Comparison of ENCODE assay signal across 18 cellular contexts in genomic region chr18:55787674-55788073, GRCh38.
A peak's percentile ranks its signal among the peaks of the same experiment; 100 is the strongest.
DNase-seq lines count a peak whose midpoint lies in the region; ATAC-seq and TF ChIP-seq lines count a peak whose summit lies in the region.
"Had no signal": no experiment of that assay in that cellular context is flagged by ENCODE, and none has a peak within 500 bp of the region (broad histone marks: within the 10 kb centered on the region; RNA-seq: fewer than 3 reads in every experiment).

No MANE protein-coding gene starts in this region.

- ATAC-seq in SK-N-SH treated with all-trans-retinoic acid at 6 μM for 48 hours, result no peak
- ATAC-seq: CD8-positive, alpha-beta T cell; GM12878 had no signal

- H3K27ac Mint-ChIP-seq in mesothelial cell of epicardium, result peak overlapping the region; percentile 33
- H3K27ac Mint-ChIP-seq: B cell; CD8-positive, alpha-beta T cell had no signal

- H3K4me2 ChIP-seq in SK-N-SH, result no peak overlapping the region
- H3K4me2 ChIP-seq: BLaER1 treated with 17β-estradiol and CSF1 and Interleukin-3, amounts not matched to agents 10 nM and 100 nM had no signal

- no peaks in the 10 kb centered on the region for H3K36me3 ChIP-seq in SK-N-SH (replicated peaks in 1 of 2; ENCODE audit: control insufficient read depth in 1 of 2, insufficient read depth in 2 of 2, low read length in 1 of 2)
- H3K36me3 ChIP-seq: BLaER1 treated with 17β-estradiol and CSF1 and Interleukin-3, amounts not matched to agents 10 nM and 100 nM; HAP-1 had no signal

- TF ChIP-seq CTCF in SK-N-SH (IDR thresholded peaks at IDR 0.05) (no peak), mesothelial cell of epicardium (IDR thresholded peaks at IDR 0.05; ENCODE audit: unreplicated experiment) (no peak)

- no peaks in the 10 kb centered on the region for H3K27me3 ChIP-seq in SK-N-SH (ENCODE audit: insufficient read depth)
- H3K27me3 ChIP-seq: BLaER1 treated with 17β-estradiol and CSF1 and Interleukin-3, amounts not matched to agents 10 nM and 100 nM had no signal

- H3K79me2 ChIP-seq in SK-N-SH (ENCODE audit: insufficient read depth), result no peaks in the 10 kb centered on the region

- TF ChIP-seq RAD21 in SK-N-SH (IDR thresholded peaks at IDR 0.05; ENCODE audit: low read length), result no peak

- no peaks in the 10 kb centered on the region for H3K9me3 ChIP-seq in SK-N-SH
- H3K9me3 ChIP-seq: HAP-1 had no signal

- 88% methylated on average over 3 of the region's 3 CpGs for WGBS in SK-N-SH (ENCODE audit: low lambda C conversion rate)

- H3K4me3 Mint-ChIP-seq in mesothelial cell of epicardium, result no peak overlapping the region
- H3K4me3 Mint-ChIP-seq: B cell; CD8-positive, alpha-beta T cell had no signal

- no peak overlapping the region for H3K27ac ChIP-seq in SK-N-SH (ENCODE audit: low read depth in 2 of 2, low read length in 1 of 2)
- H3K27ac ChIP-seq: 22Rv1; BLaER1 treated with 17β-estradiol and CSF1 and Interleukin-3, amounts not matched to agents 10 nM and 100 nM; HL-60 had no signal

- H3K9ac ChIP-seq in SK-N-SH, result no peak overlapping the region
- H3K9ac ChIP-seq: BLaER1 treated with 17β-estradiol and CSF1 and Interleukin-3, amounts not matched to agents 10 nM and 100 nM had no signal

- POLR2A ChIA-PET in SK-N-SH (lab: Yijun Ruan, JAX), result no interaction called here

- H3K9me2 ChIP-seq in SK-N-SH, result no peaks in the 10 kb centered on the region

- TF ChIP-seq EP300 in SK-N-SH (IDR thresholded peaks at IDR 0.05; ENCODE audit: borderline replicate concordance in 1 of 2, low read depth in 1 of 2, low read length in 1 of 2), result no peak

- no peaks in the 10 kb centered on the region for H3K27me3 Mint-ChIP-seq in mesothelial cell of epicardium (ENCODE audit: low read depth)
- H3K27me3 Mint-ChIP-seq: B cell had no signal

- no peak overlapping the region for H2AFZ ChIP-seq in SK-N-SH (ENCODE audit: low read depth)

- no peaks in the 10 kb centered on the region for H4K20me1 ChIP-seq in SK-N-SH (ENCODE audit: insufficient read depth)
- H4K20me1 ChIP-seq: BLaER1 treated with 17β-estradiol and CSF1 and Interleukin-3, amounts not matched to agents 10 nM and 100 nM had no signal

- H3K4me1 ChIP-seq in SK-N-SH (ENCODE audit: control insufficient read depth in 1 of 2, insufficient read depth in 2 of 2, low read depth in 1 of 2, low read length in 1 of 2), result no peaks in the 10 kb centered on the region; a peak in 1 of 4 replicates
- H3K4me1 ChIP-seq: BLaER1 treated with 17β-estradiol and CSF1 and Interleukin-3, amounts not matched to agents 10 nM and 100 nM; HAP-1 had no signal

- no peak overlapping the region for H3K4me3 ChIP-seq in SK-N-SH (ENCODE audit: low read depth in 2 of 2, low read length in 1 of 2)
- H3K4me3 ChIP-seq in Jurkat, Clone E6-1 (ENCODE audit: low read length), result no peak overlapping the region
- H3K4me3 ChIP-seq: BLaER1 treated with 17β-estradiol and CSF1 and Interleukin-3, amounts not matched to agents 10 nM and 100 nM; GM12878; HAP-1 had no signal

- DNase-seq in SK-N-SH, result no peak
- DNase-seq in A172 (ENCODE audit: low spot score), result peak; percentile 52
- DNase-seq in Jurkat, Clone E6-1 (ENCODE audit: low read depth, low spot score), result peak; percentile 8
- DNase-seq in mesothelial cell of epicardium (ENCODE audit: low spot score in 2 of 2, unreplicated experiment in 2 of 2), result no peak
- DNase-seq in activated effector memory CD4-positive, alpha-beta T cell treated with Interleukin-2 at 50 U/mL for 16 hours, result no peak
- no peak for DNase-seq in superior temporal gyrus (ENCODE audit: extremely low spot score)
- DNase-seq in glomerular visceral epithelial cell (ENCODE audit: extremely low spot score), result no peak
- DNase-seq: Calu3; CD8-positive, alpha-beta T cell; DMS79 treated with DMSO at 0.1 percent for 48 hours; EL had no signal

- CTCF ChIA-PET in SK-N-SH (lab: Yijun Ruan, JAX), result interaction anchor here (1.0 kb wide), 1 partner anchor 465 kb away, joined by 3 read pairs; no protein-coding TSS in a partner anchor

- H3F3A ChIP-seq in SK-N-SH (replicated peaks; ENCODE audit: insufficient read depth), result peaks cover 9% of the 10 kb centered on the region

- peaks cover 16% of the 10 kb centered on the region for H3K9me3 Mint-ChIP-seq in mesothelial cell of epicardium
- H3K9me3 Mint-ChIP-seq: CD8-positive, alpha-beta T cell had no signal

- peaks cover 12% of the 10 kb centered on the region for H3K36me3 Mint-ChIP-seq in mesothelial cell of epicardium
- H3K36me3 Mint-ChIP-seq: CD8-positive, alpha-beta T cell had no signal

- peaks cover 38% of the 10 kb centered on the region for H3K4me1 Mint-ChIP-seq in mesothelial cell of epicardium
- H3K4me1 Mint-ChIP-seq: B cell had no signal

TF ChIP-seq in SK-N-SH treated with all-trans-retinoic acid at 6 μM for 48 hours, 23 proteins besides CTCF, POLR2A, EP300 and RAD21:
- peak; percentile 67; the same call in 1 of the 2 replicates for TF ChIP-seq ISL1 (CRISPR knock-in tag; IDR thresholded peaks at IDR 0.05)
- TF ChIP-seq ZFP30 (CRISPR knock-in tag; IDR thresholded peaks at IDR 0.05), result no peak
- no peak for TF ChIP-seq PPARA (CRISPR knock-in tag; IDR thresholded peaks at IDR 0.05; ENCODE audit: borderline replicate concordance)
TF ChIP-seq in SK-N-SH treated with all-trans-retinoic acid at 6 μM for 48 hours: peak in this region for 1.

TF ChIP-seq in SK-N-SH, 30 proteins besides CTCF, POLR2A, EP300 and RAD21:
- TF ChIP-seq SIN3A (IDR thresholded peaks at IDR 0.05; ENCODE audit: borderline replicate concordance, low read depth, low read length) (no peak), SMC3 (IDR thresholded peaks at IDR 0.05; ENCODE audit: low read depth, low read length) (no peak), GABPA (IDR thresholded peaks at IDR 0.05; ENCODE audit: low read depth) (no peak), POLR2AphosphoS5 (IDR thresholded peaks at IDR 0.05; ENCODE audit: low read depth, low read length) (no peak), FOXJ3 (CRISPR knock-in tag; IDR thresholded peaks at IDR 0.05) (no peak), REST (IDR thresholded peaks at IDR 0.05; ENCODE audit: low read depth, low read length) (no peak), FOXM1 (IDR thresholded peaks at IDR 0.05; ENCODE audit: low read depth) (no peak), MEF2A (IDR thresholded peaks at IDR 0.05; ENCODE audit: borderline replicate concordance, low read depth) (no peak)

Comparison
In these comparisons a context has a peak if more than half of its experiments do, and no peak if none do; other contexts are left out.
1. DNase-seq: peak in A172 (single experiment) and Jurkat, Clone E6-1 (single experiment); none in SK-N-SH (single experiment), mesothelial cell of epicardium (0 of 2), activated effector memory CD4-positive, alpha-beta T cell treated with Interleukin-2 at 50 U/mL for 16 hours (single experiment), superior temporal gyrus (single experiment) and glomerular visceral epithelial cell (single experiment).